In the genomic region with DNA sequence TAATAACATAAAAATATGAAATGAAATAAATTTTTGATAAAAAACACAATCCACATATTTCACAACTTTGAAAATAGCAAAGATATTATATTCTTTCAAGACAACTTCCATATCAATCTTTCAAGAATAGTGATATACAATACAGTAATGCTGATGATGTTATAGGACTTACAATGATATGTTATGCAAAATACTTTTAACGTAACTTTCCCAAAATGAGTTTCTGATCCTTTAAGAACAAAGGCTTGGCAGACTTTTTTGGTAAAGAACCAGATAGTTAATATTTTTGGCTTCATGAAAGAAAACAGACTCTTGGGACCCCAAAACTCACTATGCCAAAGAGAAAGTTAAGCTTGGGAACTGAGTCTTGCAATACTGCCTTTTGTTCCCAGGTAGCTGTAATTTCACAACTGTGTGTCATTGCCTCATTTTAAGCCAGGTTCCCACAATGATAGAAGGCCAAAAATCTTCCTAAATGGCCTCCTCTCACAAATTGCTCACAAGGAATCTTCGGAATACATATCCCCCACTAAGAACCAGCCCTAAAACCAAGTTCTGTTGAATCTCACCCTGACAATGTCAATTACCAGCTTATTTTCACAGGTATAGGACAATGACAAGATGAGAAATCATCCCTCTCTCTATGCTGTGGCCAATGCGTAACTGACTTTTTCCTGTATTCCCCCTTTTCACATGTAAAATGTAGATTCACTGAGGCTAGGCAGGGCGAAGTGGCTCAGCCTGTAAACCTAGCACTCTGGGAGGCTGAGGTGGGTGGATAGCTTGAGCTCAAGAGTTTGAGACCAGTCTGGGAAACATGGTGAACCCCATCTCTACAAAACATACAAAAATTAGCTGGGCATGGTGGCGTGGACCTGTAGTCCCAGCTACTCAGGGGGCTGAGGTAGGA, we compare ENCODE assay signal across 16 cellular contexts. TPM values are rescaled to one million over a fixed set of nuclear protein-coding genes. Genes with fewer than 3 reads are reported as not detected.
DNase-seq lines count a peak whose midpoint lies in the region; FAIRE-seq and TF ChIP-seq lines count a peak whose summit lies in the region.
"Had no signal": no experiment of that assay in that cellular context is flagged by ENCODE, and none has a peak within 500 bp of the region (broad histone marks: within the 10 kb centered on the region; RNA-seq: fewer than 3 reads in every experiment).

No MANE protein-coding gene starts in this region.

- H3K4me1 Mint-ChIP-seq in activated CD4-positive, alpha-beta T cell treated with anti-CD3 and anti-CD28 coated beads, Interleukin-2, amount 10 ng/mL, durations not matched to agents 24 days and 14 days = no peaks in the 10 kb centered on the region
- no peaks in the 10 kb centered on the region for H3K4me1 Mint-ChIP-seq in activated CD4-positive, alpha-beta memory T cell treated with anti-CD3 and anti-CD28 coated beads, Interleukin-2, amount 10 ng/mL, durations not matched to agents 7 days and 5 days
- H3K4me1 Mint-ChIP-seq: activated CD4-positive, alpha-beta T cell treated with anti-CD3 and anti-CD28 coated beads for 36 hours had no signal

- H3K4me2 ChIP-seq in H1 (ENCODE audit: insufficient read depth in 1 of 2, low read depth in 2 of 2, low read length in 2 of 2) = no peak overlapping the region

- H3K9me3 Mint-ChIP-seq in activated CD4-positive, alpha-beta T cell treated with anti-CD3 and anti-CD28 coated beads, Interleukin-2, amount 10 ng/mL, durations not matched to agents 24 days and 14 days = no peaks in the 10 kb centered on the region
- H3K9me3 Mint-ChIP-seq in activated CD4-positive, alpha-beta memory T cell treated with anti-CD3 and anti-CD28 coated beads, Interleukin-2, amount 10 ng/mL, durations not matched to agents 7 days and 5 days = no peaks in the 10 kb centered on the region
- H3K9me3 Mint-ChIP-seq: activated T-helper 1 cell treated with anti-CD3 and anti-CD28 coated beads, Interleukin-12 subunit alpha, Interleukin-12 subunit beta, Interleukin-2, Interleukin-4 antibody, amounts not matched to agents 30 ng/mL and 10 ng/mL and 1 ng/mL, durations not matched to agents 14 hours and 24 hours and 36 hours; naive B cell; T-helper 1 cell treated with Interleukin-12 subunit alpha and Interleukin-12 subunit beta and Interleukin-4 antibody, amounts not matched to agents 30 μg/mL and 1 μg/mL, for 36 hours had no signal

- no peaks in the 10 kb centered on the region for H3K23me2 ChIP-seq in H1 (ENCODE audit: low read depth, low read length)

- H3K23ac ChIP-seq in H1 (ENCODE audit: insufficient read length) = no peak overlapping the region

- H4K91ac ChIP-seq in H1 (replicated peaks; ENCODE audit: insufficient read length, low read length) = no peak overlapping the region

- H4K5ac ChIP-seq in H1 (ENCODE audit: insufficient read length, low read depth, low read length) = no peak overlapping the region

- POLR2A ChIA-PET in H1 (lab: Charles Lee; ENCODE audit: partially characterized antibody) = no interaction called here
- POLR2A ChIA-PET in activated CD4-positive, alpha-beta memory T cell treated with anti-CD3 and anti-CD28 coated beads, Interleukin-2, amount 10 ng/mL, durations not matched to agents 7 days and 5 days (lab: Charles Lee) = no interaction called here

- DNase-seq in activated CD4-positive, alpha-beta T cell treated with anti-CD3 and anti-CD28 coated beads, Interleukin-2, amount 10 ng/mL, durations not matched to agents 24 days and 14 days = peak; percentile 19
- DNase-seq in activated CD4-positive, alpha-beta T cell treated with anti-CD3 and anti-CD28 coated beads, Interleukin-2, amount 50 U/mL, for 1 hour = no peak
- no peak for DNase-seq in H1 (ENCODE audit: low read depth in 1 of 2, low spot score in 2 of 2)
- no peak for DNase-seq in suprapubic skin (ENCODE audit: low spot score in 2 of 2)
- DNase-seq in OCI-M2 (lab: John Stamatoyannopoulos, UW; ENCODE audit: unreplicated experiment) = no peak
- no peak for DNase-seq in ureter (ENCODE audit: low spot score)
- no peak for DNase-seq in activated CD4-positive, alpha-beta memory T cell treated with anti-CD3 and anti-CD28 coated beads, Interleukin-2, amount 10 ng/mL, durations not matched to agents 7 days and 5 days
- DNase-seq: activated CD4-positive, alpha-beta T cell treated with anti-CD3 and anti-CD28 coated beads for 36 hours; GDM1; naive B cell; NCI-H446 had no signal

- no peak overlapping the region for H2BK20ac ChIP-seq in H1 (ENCODE audit: low read length)

- H3K4me3 ChIP-seq in H1 (ENCODE audit: extremely low read depth in 1 of 4, insufficient read depth in 2 of 4, low read depth in 3 of 4, low read length in 4 of 4) (no peak overlapping the region), mesodermal cell (ENCODE audit: extremely low read depth, insufficient read depth, low read length, poor library complexity, severe bottlenecking) (no peak overlapping the region), suprapubic skin (no peak overlapping the region)
- H3K4me3 ChIP-seq: body of pancreas had no signal

- no peak overlapping the region for H3K14ac ChIP-seq in H1 (ENCODE audit: insufficient read length)

- H2AFZ ChIP-seq in H1 (ENCODE audit: low read length) = no peak overlapping the region

- TF ChIP-seq POLR2A in H1 (IDR thresholded peaks at IDR 0.05; ENCODE audit: control extremely low read depth in 1 of 2, low read depth in 2 of 2, low read length in 2 of 2) (no peak), suprapubic skin (IDR thresholded peaks at IDR 0.05) (no peak)

- H3K79me2 ChIP-seq in H1 (ENCODE audit: control insufficient read depth in 1 of 2, insufficient read depth in 2 of 2, low read length in 2 of 2) = no peaks in the 10 kb centered on the region

- H3K36me3 ChIP-seq in H1 (ENCODE audit: control insufficient read depth in 2 of 4, insufficient read depth in 4 of 4, low read length in 3 of 4) (peaks cover 0 to 11% (median 3%) of the 10 kb centered on the region in 4 experiments; a peak in 4 of 8 replicates), mesodermal cell (ENCODE audit: control insufficient read depth, insufficient read depth, low read length) (peaks cover 42% of the 10 kb centered on the region), suprapubic skin (peaks cover 80% of the 10 kb centered on the region)

- no peak overlapping the region; a peak in 1 of 7 replicates for H3K9ac ChIP-seq in H1 (replicated peaks in 1 of 4; ENCODE audit: extremely low read depth in 1 of 4, low read depth in 3 of 4, low read length in 3 of 4)

- TF ChIP-seq EP300 in H1 (IDR thresholded peaks at IDR 0.05; ENCODE audit: borderline replicate concordance in 1 of 2, low read depth in 2 of 2, low read length in 2 of 2) = no peak
- TF ChIP-seq EP300 in suprapubic skin (IDR thresholded peaks at IDR 0.05) = no peak

- no peak for TF ChIP-seq CTCF in H1 (IDR thresholded peaks at IDR 0.05; ENCODE audit: control extremely low read depth in 1 of 3, insufficient read depth in 1 of 3, low read depth in 1 of 3, low read length in 3 of 3)
- no peak for TF ChIP-seq CTCF in suprapubic skin (IDR thresholded peaks at IDR 0.05)

- no peaks in the 10 kb centered on the region for H3K27me3 Mint-ChIP-seq in activated CD4-positive, alpha-beta T cell treated with anti-CD3 and anti-CD28 coated beads, Interleukin-2, amount 10 ng/mL, durations not matched to agents 24 days and 14 days
- H3K27me3 Mint-ChIP-seq in activated CD4-positive, alpha-beta memory T cell treated with anti-CD3 and anti-CD28 coated beads, Interleukin-2, amount 10 ng/mL, durations not matched to agents 7 days and 5 days = no peaks in the 10 kb centered on the region
- H3K27me3 Mint-ChIP-seq: activated CD4-positive, alpha-beta T cell treated with anti-CD3 and anti-CD28 coated beads for 36 hours; naive B cell had no signal

- no peak overlapping the region for H2BK12ac ChIP-seq in H1 (ENCODE audit: low read depth, low read length)

- H3K9me3 ChIP-seq in H1 (ENCODE audit: insufficient read depth in 2 of 2, low read depth in 1 of 2, low read length in 1 of 2) (no peaks in the 10 kb centered on the region), mesodermal cell (ENCODE audit: control insufficient read depth, low read length) (no peaks in the 10 kb centered on the region), suprapubic skin (no peaks in the 10 kb centered on the region)
- H3K9me3 ChIP-seq: body of pancreas had no signal

- no peak overlapping the region for H4K8ac ChIP-seq in H1 (ENCODE audit: extremely low read depth, insufficient read depth, low read length)

- CTCF ChIA-PET in H1 (lab: Charles Lee; ENCODE audit: partially characterized antibody) = interaction anchor here (0.6 to 1.2 kb wide), 6 partner anchors 18 to 1514 kb away, joined by 3 to 4 read pairs (median 4); no protein-coding TSS in a partner anchor
- CTCF ChIA-PET in activated CD4-positive, alpha-beta memory T cell treated with anti-CD3 and anti-CD28 coated beads, Interleukin-2, amount 10 ng/mL, durations not matched to agents 7 days and 5 days (lab: Charles Lee) = no interaction called here

- 86% methylated on average over 5 of the region's 5 CpGs; no CpG with 5 or more reads in 1 of the 2 experiments for WGBS in H1 (ENCODE audit: extremely low coverage in 1 of 2, insufficient coverage in 1 of 2, insufficient read length in 1 of 2, insufficient replicate concordance in 2 of 2, low coverage in 1 of 2, low lambda C conversion rate in 2 of 2, missing lambda C conversion rate in 1 of 2), 2 experiments
- WGBS in mesodermal cell (ENCODE audit: insufficient coverage in 2 of 2), 2 experiments = 96 to 100% methylated on average over 2 to 3 of the region's 5 CpGs
- WGBS in suprapubic skin = 84% methylated on average over 5 of the region's 5 CpGs

- no peak for TF ChIP-seq RAD21 in H1 (IDR thresholded peaks at IDR 0.05 in 1 of 2, conservative IDR thresholded peaks at IDR 0.05 in 1 of 2; ENCODE audit: low read depth in 2 of 2, low read length in 2 of 2)

- no peak overlapping the region for H2AK5ac ChIP-seq in H1 (ENCODE audit: low read depth, low read length)

- peaks cover 36% of the 10 kb centered on the region for H3K36me3 Mint-ChIP-seq in activated CD4-positive, alpha-beta T cell treated with anti-CD3 and anti-CD28 coated beads, Interleukin-2, amount 10 ng/mL, durations not matched to agents 24 days and 14 days (ENCODE audit: low read depth)
- H3K36me3 Mint-ChIP-seq in activated CD4-positive, alpha-beta memory T cell treated with anti-CD3 and anti-CD28 coated beads, Interleukin-2, amount 10 ng/mL, durations not matched to agents 7 days and 5 days (ENCODE audit: low read depth) = peaks cover 42% of the 10 kb centered on the region

- H3K79me1 ChIP-seq in H1 (ENCODE audit: low read depth, low read length) = no peaks in the 10 kb centered on the region

- no peak overlapping the region for H3K4ac ChIP-seq in H1 (replicated peaks; ENCODE audit: insufficient read length, low read depth, low read length)

- H3K18ac ChIP-seq in H1 (ENCODE audit: extremely low read depth, low read length) = no peak overlapping the region

- H2BK5ac ChIP-seq in H1 (ENCODE audit: low read depth, low read length) = no peak overlapping the region

- no peaks in the 10 kb centered on the region for H3K27me3 ChIP-seq in H1 (replicated peaks in 1 of 4; ENCODE audit: control insufficient read depth in 3 of 4, extremely low read depth in 1 of 4, insufficient read depth in 3 of 4, low read length in 3 of 4)
- no peaks in the 10 kb centered on the region for H3K27me3 ChIP-seq in suprapubic skin
- H3K27me3 ChIP-seq: body of pancreas had no signal

- no peak overlapping the region for H3K4me3 Mint-ChIP-seq in activated CD4-positive, alpha-beta T cell treated with anti-CD3 and anti-CD28 coated beads, Interleukin-2, amount 10 ng/mL, durations not matched to agents 24 days and 14 days
- no peak overlapping the region for H3K4me3 Mint-ChIP-seq in activated CD4-positive, alpha-beta memory T cell treated with anti-CD3 and anti-CD28 coated beads, Interleukin-2, amount 10 ng/mL, durations not matched to agents 7 days and 5 days
- H3K4me3 Mint-ChIP-seq: activated CD4-positive, alpha-beta T cell treated with anti-CD3 and anti-CD28 coated beads for 36 hours; activated T-helper 1 cell treated with anti-CD3 and anti-CD28 coated beads, Interleukin-12 subunit alpha, Interleukin-12 subunit beta, Interleukin-2, Interleukin-4 antibody, amounts not matched to agents 30 ng/mL and 10 ng/mL and 1 ng/mL, durations not matched to agents 14 hours and 24 hours and 36 hours; naive B cell; T-helper 1 cell treated with Interleukin-12 subunit alpha and Interleukin-12 subunit beta and Interleukin-4 antibody, amounts not matched to agents 30 μg/mL and 1 μg/mL, for 36 hours had no signal

- no peak overlapping the region for H3K56ac ChIP-seq in H1 (replicated peaks; ENCODE audit: insufficient read length, low read depth, low read length)

- FAIRE-seq in H1 (lab: Jason Lieb, UNC) = peak; percentile 39

- H2BK120ac ChIP-seq in H1 (replicated peaks; ENCODE audit: low read depth, low read length) = no peak overlapping the region

- no peak overlapping the region for H2BK15ac ChIP-seq in H1 (ENCODE audit: low read length)

- H3K27ac ChIP-seq in H1 (ENCODE audit: low read depth, low read length) (no peak overlapping the region), mesodermal cell (ENCODE audit: low read depth, low read length, severe bottlenecking) (peak overlapping the region; percentile 24), suprapubic skin (peak overlapping the region; percentile 47)
- H3K27ac ChIP-seq: 22Rv1 had no signal

- H4K20me1 ChIP-seq in H1 (replicated peaks in 1 of 2; ENCODE audit: control insufficient read depth in 1 of 2, insufficient read depth in 2 of 2, low read length in 2 of 2) = no peaks in the 10 kb centered on the region

- peaks cover 0 to 5% (median 4%) of the 10 kb centered on the region in 4 experiments; a peak in 5 of 7 replicates for H3K4me1 ChIP-seq in H1 (replicated peaks in 1 of 4; ENCODE audit: control insufficient read depth in 3 of 4, insufficient read depth in 4 of 4, low read length in 3 of 4)
- H3K4me1 ChIP-seq in mesodermal cell (ENCODE audit: control insufficient read depth, insufficient read depth, low read length, poor library complexity, severe bottlenecking) = peaks cover 5% of the 10 kb centered on the region
- no peaks in the 10 kb centered on the region for H3K4me1 ChIP-seq in suprapubic skin

- intact Hi-C loops in activated CD4-positive, alpha-beta T cell treated with anti-CD3 and anti-CD28 coated beads, Interleukin-2, amount 10 ng/mL, durations not matched to agents 24 days and 14 days (cut with micrococcal nuclease) = no loop called here

- H3K27ac Mint-ChIP-seq in activated CD4-positive, alpha-beta T cell treated with anti-CD3 and anti-CD28 coated beads, Interleukin-2, amount 10 ng/mL, durations not matched to agents 24 days and 14 days = no peak overlapping the region
- H3K27ac Mint-ChIP-seq in activated CD4-positive, alpha-beta memory T cell treated with anti-CD3 and anti-CD28 coated beads, Interleukin-2, amount 10 ng/mL, durations not matched to agents 7 days and 5 days = no peak overlapping the region
- H3K27ac Mint-ChIP-seq: activated CD4-positive, alpha-beta T cell treated with anti-CD3 and anti-CD28 coated beads for 36 hours; activated T-helper 1 cell treated with anti-CD3 and anti-CD28 coated beads, Interleukin-12 subunit alpha, Interleukin-12 subunit beta, Interleukin-2, Interleukin-4 antibody, amounts not matched to agents 30 ng/mL and 10 ng/mL and 1 ng/mL, durations not matched to agents 14 hours and 24 hours and 36 hours; T-helper 1 cell treated with Interleukin-12 subunit alpha and Interleukin-12 subunit beta and Interleukin-4 antibody, amounts not matched to agents 30 μg/mL and 1 μg/mL, for 36 hours had no signal

RNA-seq across cellular contexts. Expression of a gene that starts 54.8 kb away (rescaled TPM):
- total RNA-seq in activated CD4-positive, alpha-beta T cell treated with anti-CD3 and anti-CD28 coated beads, Interleukin-2, amount 10 ng/mL, durations not matched to agents 24 days and 14 days = 27.0 and 28.0 TPM in 2 replicates
- 38.9 and 47.0 TPM in 2 replicates for total RNA-seq in H1 (2021; fragmentation: NEBNext Ultra II Directional; extraction: Animal tissue kit (Norgen Biotek cat#: 25700))
- 6.4 and 8.3 TPM in 2 replicates for polyA plus RNA-seq in H1 (2011; rRNA removed)
- polyA plus RNA-seq in H1 (2011; cell fraction: cytosol; rRNA removed) = 9.6 TPM
- 10.9 TPM for polyA plus RNA-seq in H1 (2011; cell fraction: nucleus; rRNA removed)
- 10.3 to 17.8 TPM (median 13.3 TPM) in 4 replicates for polyA plus RNA-seq in H1 (2012, experiment 1 of 2)
- 0.77 TPM for polyA plus RNA-seq in H1 (2012, experiment 2 of 2)
- polyA plus RNA-seq in H1 (2013, experiment 1 of 2) = 13.5 TPM
- 14.2 TPM for polyA plus RNA-seq in H1 (2013, experiment 2 of 2)
- polyA minus RNA-seq in H1 (2011; rRNA and poly(A)+ RNA removed) = 42.3 and 68.5 TPM in 2 replicates
- polyA minus RNA-seq in H1 (2011; cell fraction: cytosol; rRNA and poly(A)+ RNA removed) = 22.1 TPM
- polyA minus RNA-seq in H1 (2011; cell fraction: nucleus; rRNA and poly(A)+ RNA removed) = 31.7 TPM
- 18.8 TPM for polyA plus RNA-seq in mesodermal cell (2013, experiment 1 of 2)
- polyA plus RNA-seq in mesodermal cell (2013, experiment 2 of 2) = 18.3 TPM
- total RNA-seq in suprapubic skin (10 to 100 TPM; 28.6 to 39.6 (median 37.5) TPM), ureter (26.7 TPM)
- total RNA-seq in activated CD4-positive, alpha-beta memory T cell treated with anti-CD3 and anti-CD28 coated beads, Interleukin-2, amount 10 ng/mL, durations not matched to agents 7 days and 5 days = 10 to 100 TPM; 33.7 to 34.4 TPM
